18 cellular contexts compared by ENCODE assay signal in the genomic region with DNA sequence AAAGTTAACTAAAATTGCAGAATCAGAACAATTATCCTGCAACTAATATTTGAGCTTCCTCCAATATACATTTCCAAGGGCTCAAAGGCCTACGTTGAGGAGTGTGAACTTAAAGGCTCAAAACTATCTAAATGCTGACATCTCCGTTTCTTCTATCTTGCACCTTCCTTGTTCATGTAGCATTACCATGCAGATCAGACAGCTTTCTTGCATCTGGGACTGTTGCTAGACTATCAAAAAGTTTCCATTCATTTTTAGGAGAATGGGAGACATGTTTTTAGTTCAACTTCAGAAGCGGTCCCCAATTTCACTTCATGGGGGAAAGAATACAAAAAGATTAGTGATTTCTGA. TPM values are rescaled to one million over a fixed set of nuclear protein-coding genes. Genes with fewer than 3 reads are reported as not detected.
"Had no signal": no experiment of that assay in that cellular context is flagged by ENCODE, and none has a peak within 500 bp of the region (broad histone marks: within the 10 kb centered on the region; RNA-seq: fewer than 3 reads in every experiment).

No MANE protein-coding gene starts in this region.

- H3K9me3 ChIP-seq: ascending aorta, colonic mucosa, gastrocnemius medialis, lower lobe of right lung, prostate gland, stomach, vagina had no signal

- H3K27me3 ChIP-seq: ascending aorta, colonic mucosa, gastrocnemius medialis, vagina had no signal

- H3K4me3 ChIP-seq: ascending aorta, colonic mucosa, gastrocnemius medialis, lower lobe of right lung, prostate gland, stomach, vagina had no signal

- H3K36me3 ChIP-seq: ascending aorta, colonic mucosa, lower lobe of right lung, prostate gland, stomach, vagina had no signal

- ATAC-seq: activated CD8-positive, alpha-beta T cell treated with anti-CD3 and anti-CD28 coated beads for 36 hours; activated T-cell treated with anti-CD3 and anti-CD28 coated beads, Interleukin-2, amount 50 U/mL, for 72 hours; gastrocnemius medialis; lower lobe of right lung; natural killer cell had no signal

- H3K4me1 ChIP-seq: ascending aorta, colonic mucosa, lower lobe of right lung, stomach, vagina had no signal

- H3K27ac ChIP-seq: ascending aorta, colonic mucosa, epithelial cell of prostate, lower lobe of right lung, prostate gland, stomach, vagina had no signal

- DNase-seq: activated CD4-positive, CD25-positive, alpha-beta regulatory T cell treated with anti-CD3 and anti-CD28 coated beads, Interleukin-2, amount 50 U/mL, for 72 hours; activated CD8-positive, alpha-beta memory T cell treated with anti-CD3 and anti-CD28 coated beads, Interleukin-2, amount 50 U/mL, for 4 hours; activated CD8-positive, alpha-beta T cell treated with anti-CD3 and anti-CD28 coated beads for 36 hours; activated naive CD8-positive, alpha-beta T cell treated with anti-CD3 and anti-CD28 coated beads, Interleukin-2, amount 10 ng/mL, durations not matched to agents 7 days and 5 days; activated T-cell treated with anti-CD3 and anti-CD28 coated beads, Interleukin-2, amount 50 U/mL, for 72 hours; colonic mucosa; effector CD8-positive, alpha-beta T cell; gastrocnemius medialis; lower lobe of right lung; natural killer cell; nucleus accumbens; stimulated activated CD4-positive, alpha-beta T cell treated with anti-CD3 and anti-CD28 coated beads, Interleukin-4, amount 100 ng/mL, for 4 hours; stomach had no signal

RNA-seq across cellular contexts. Expression of a gene that starts 2.9 kb away (rescaled TPM):
- total RNA-seq: activated CD8-positive, alpha-beta T cell treated with anti-CD3 and anti-CD28 coated beads for 36 hours; activated naive CD8-positive, alpha-beta T cell treated with anti-CD3 and anti-CD28 coated beads, Interleukin-2, amount 10 ng/mL, durations not matched to agents 7 days and 5 days; activated T-cell treated with anti-CD3 and anti-CD28 coated beads, Interleukin-2, amount 50 U/mL, for 72 hours; mononuclear cell; natural killer cell; vagina had no signal
